In the genomic region with DNA sequence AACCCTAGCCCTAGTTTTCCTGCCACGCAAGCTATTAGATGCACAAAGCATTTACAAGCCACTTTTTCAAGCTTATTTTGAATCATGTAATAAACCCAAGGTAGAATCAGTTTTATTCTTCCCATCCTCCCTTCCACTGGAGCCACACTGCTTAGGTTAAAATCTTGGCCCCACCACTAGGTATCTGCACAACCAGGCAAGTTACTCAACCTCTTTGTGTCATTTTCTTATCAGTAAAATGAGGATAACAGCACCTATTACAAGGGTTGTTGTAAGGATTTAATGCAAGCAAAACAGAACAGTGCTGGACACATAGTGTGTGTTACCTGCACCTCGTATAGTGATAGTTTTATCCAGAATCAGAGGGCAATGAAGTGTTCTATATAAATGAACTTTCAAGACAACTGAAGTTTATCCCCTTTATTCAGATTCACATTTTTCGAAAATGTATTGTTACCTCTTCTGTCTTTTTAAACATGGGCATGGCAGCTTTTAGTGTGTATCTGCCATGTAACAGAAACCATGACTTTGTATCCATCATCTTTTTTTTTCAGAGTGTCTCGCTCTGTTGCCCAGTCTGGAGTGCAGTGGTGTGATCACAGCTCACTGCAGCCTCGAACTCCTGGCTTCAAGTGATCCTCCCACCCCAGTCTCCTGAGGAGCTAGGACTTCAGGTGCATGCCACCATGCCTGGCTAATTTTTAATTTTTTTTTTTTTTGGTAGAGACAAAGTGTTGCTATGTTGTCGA, we compare ENCODE assay signal across 30 cellular contexts. TPM values are rescaled to one million over a fixed set of nuclear protein-coding genes. Genes with fewer than 3 reads are reported as not detected.
"Had no signal": no experiment of that assay in that cellular context is flagged by ENCODE, and none has a peak within 500 bp of the region (broad histone marks: within the 10 kb centered on the region; RNA-seq: fewer than 3 reads in every experiment).

No MANE protein-coding gene starts in this region.

- H2AFZ ChIP-seq: parathyroid adenoma had no signal

- H3K36me3 ChIP-seq: lower lobe of right lung, right atrium auricular region, right lobe of liver, thyroid gland, transverse colon, upper lobe of left lung, vagina had no signal

- H3K27me3 ChIP-seq: right lobe of liver, testis, thyroid gland, vagina had no signal

- H3K4me3 ChIP-seq: lower lobe of right lung, right atrium auricular region, right lobe of liver, smooth muscle cell, testis, thyroid gland, transverse colon, upper lobe of left lung, vagina had no signal

- H3K4me3 Mint-ChIP-seq: naive thymus-derived CD8-positive, alpha-beta T cell; nephron; neural crest cell; stimulated activated memory B cell treated with anti-CD40 and anti-IgM and Interleukin-4, amounts not matched to agents 10 μg/mL and 1 μg/mL and 100 μg/mL, for 72 hours; stimulated activated naive CD8-positive, alpha-beta T cell treated with anti-CD3 and anti-CD28 coated beads, Interleukin-15, amount 100 ng/mL, for 72 hours had no signal

- DNase-seq: hippocampal formation; kidney glomerular epithelial cell; left cardiac atrium; left ventricle myocardium superior; lower lobe of right lung; mammary epithelial cell; mesenchymal stem cell; naive thymus-derived CD8-positive, alpha-beta T cell; nucleus accumbens; right lobe of liver; stimulated activated CD4-positive, alpha-beta T cell treated with anti-CD3 and anti-CD28 coated beads, Interleukin-1b, Interleukin-23, amount 100 ng/mL, for 48 hours; stimulated activated CD4-positive, alpha-beta T cell treated with anti-CD3 and anti-CD28 coated beads, Interleukin-2, amount 100 ng/mL, for 48 hours; stimulated activated CD4-positive, alpha-beta T cell treated with anti-CD3 and anti-CD28 coated beads, Interleukin-4, amount 100 ng/mL, for 4 hours; stimulated activated CD8-positive, alpha-beta memory T cell treated with anti-CD3 and anti-CD28 coated beads, Interleukin-4, amount 100 ng/mL, for 48 hours; stimulated activated naive CD4-positive, alpha-beta T cell treated with Interleukin-2 at 50 U/mL for 16 hours; stimulated activated naive CD8-positive, alpha-beta T cell treated with anti-CD3 and anti-CD28 coated beads, Interleukin-15, amount 100 ng/mL, for 72 hours; substantia nigra; testis; thyroid gland; transverse colon; upper lobe of left lung had no signal

- H3K27ac Mint-ChIP-seq: naive thymus-derived CD8-positive, alpha-beta T cell; nephron; stimulated activated memory B cell treated with anti-CD40 and anti-IgM and Interleukin-4, amounts not matched to agents 10 μg/mL and 1 μg/mL and 100 μg/mL, for 72 hours had no signal

- H3K4me2 ChIP-seq: smooth muscle cell had no signal

- H3K9ac ChIP-seq: parathyroid adenoma had no signal

- H3K79me2 ChIP-seq: parathyroid adenoma had no signal

- ATAC-seq: left cardiac atrium; left lobe of liver; left ventricle myocardium superior; lower lobe of right lung; naive thymus-derived CD8-positive, alpha-beta T cell; right lobe of liver; stimulated activated memory B cell treated with anti-CD40 and anti-IgM and Interleukin-4, amounts not matched to agents 10 μg/mL and 1 μg/mL and 100 μg/mL, for 72 hours had no signal

- H3K36me3 Mint-ChIP-seq: naive thymus-derived CD8-positive, alpha-beta T cell had no signal

- FAIRE-seq: keratinocyte had no signal

- H3K9me3 Mint-ChIP-seq: naive thymus-derived CD8-positive, alpha-beta T cell; nephron; neural crest cell; stimulated activated memory B cell treated with anti-CD40 and anti-IgM and Interleukin-4, amounts not matched to agents 10 μg/mL and 1 μg/mL and 100 μg/mL, for 72 hours; stimulated activated naive CD8-positive, alpha-beta T cell treated with anti-CD3 and anti-CD28 coated beads, Interleukin-15, amount 100 ng/mL, for 72 hours had no signal

- H3K27ac ChIP-seq: lower lobe of right lung, parathyroid adenoma, right atrium auricular region, right lobe of liver, testis, thyroid gland, transverse colon, upper lobe of left lung, vagina had no signal

- H3K9me3 ChIP-seq: lower lobe of right lung, right atrium auricular region, right lobe of liver, testis, thyroid gland, transverse colon, upper lobe of left lung, vagina had no signal

RNA-seq across cellular contexts. Expression of gene TTC39A, which starts 17.2 kb away (rescaled TPM):
- total RNA-seq: naive thymus-derived CD8-positive, alpha-beta T cell had no signal
